Comparison of ENCODE assay signal across 7 cellular contexts in the genomic region with DNA sequence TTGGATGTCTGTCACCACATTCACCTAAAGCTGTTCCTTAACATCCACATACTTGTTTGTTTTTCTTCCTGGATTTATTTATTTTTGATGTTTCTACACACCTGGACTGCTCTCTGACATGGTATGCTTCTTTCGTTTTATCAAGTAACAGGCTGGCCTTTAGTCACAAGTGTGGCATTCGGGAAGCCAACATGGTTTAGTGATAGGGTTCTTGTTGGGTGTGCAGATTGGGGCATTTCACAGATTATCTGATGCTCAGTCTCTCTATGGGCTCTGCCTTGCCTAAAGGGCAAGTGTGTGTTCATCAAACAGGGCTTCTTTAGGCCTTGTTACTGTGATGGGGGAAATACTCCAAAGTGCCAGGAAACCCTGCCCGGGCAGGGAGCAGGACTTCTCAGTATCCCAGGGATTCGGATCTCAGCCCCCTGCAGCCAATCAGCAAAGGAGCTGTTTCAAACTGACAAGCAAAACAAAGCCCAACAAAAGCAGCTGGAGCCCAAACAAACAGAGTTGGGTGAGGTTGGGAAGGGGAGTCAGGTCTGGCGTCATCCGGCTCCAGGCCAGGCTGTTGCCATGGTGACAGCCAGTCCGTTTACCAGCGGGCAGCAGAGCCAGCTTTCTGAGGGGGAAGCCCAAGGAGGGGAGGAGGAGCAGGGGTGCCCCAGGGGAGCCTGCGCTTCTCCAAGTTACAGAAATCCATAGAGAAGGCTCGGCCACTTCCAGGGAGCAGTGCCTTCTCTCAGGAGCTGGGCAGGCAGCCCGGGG.
DNase-seq lines count a peak whose midpoint lies in the region; TF ChIP-seq lines count a peak whose summit lies in the region.

No MANE protein-coding gene starts in this region.

- H3K4me3 ChIP-seq in astrocyte of the spinal cord (ENCODE audit: low read depth, low read length) (no peak overlapping the region), retinal pigment epithelial cell (ENCODE audit: low read length) (no peak overlapping the region)

- TF ChIP-seq CTCF in astrocyte of the spinal cord (IDR thresholded peaks at IDR 0.05; ENCODE audit: low read depth, low read length), result no peak
- no peak for TF ChIP-seq CTCF in retinal pigment epithelial cell (conservative IDR thresholded peaks at IDR 0.05; ENCODE audit: low read depth, low read length)

- H3K4me1 Mint-ChIP-seq in activated T-cell treated with anti-CD3 and anti-CD28 coated beads, Interleukin-2, amount 50 U/mL, for 24 hours (ENCODE audit: low read depth), result peaks cover 10% of the 10 kb centered on the region

- no peaks in the 10 kb centered on the region for H3K9me3 Mint-ChIP-seq in activated T-cell treated with anti-CD3 and anti-CD28 coated beads, Interleukin-2, amount 50 U/mL, for 24 hours

- no peak overlapping the region for H3K27ac Mint-ChIP-seq in activated T-cell treated with anti-CD3 and anti-CD28 coated beads, Interleukin-2, amount 50 U/mL, for 24 hours

- DNase-seq in NCI-H1105 (lab: John Stamatoyannopoulos, UW) (peak; percentile 83), astrocyte of the spinal cord (ENCODE audit: low read depth, low spot score) (peak; percentile 94), hypothalamus (lab: John Stamatoyannopoulos, UW) (peak; percentile 36 to 95 (median 79)), retinal pigment epithelial cell (ENCODE audit: low read depth) (peak; percentile 84), COLO829 (ENCODE audit: low spot score) (no peak), SIG-M5 treated with dmso at 0.1 percent for 504 hours (lab: John Stamatoyannopoulos, UW; ENCODE audit: unreplicated experiment) (no peak)
- DNase-seq in activated T-cell treated with anti-CD3 and anti-CD28 coated beads, Interleukin-2, amount 50 U/mL, for 24 hours, result no peak

- in situ Hi-C loops in astrocyte of the spinal cord (cut with HindIII; ENCODE audit: low sequenced_read_pairs), result no loop called here

- H3K36me3 Mint-ChIP-seq in activated T-cell treated with anti-CD3 and anti-CD28 coated beads, Interleukin-2, amount 50 U/mL, for 24 hours (ENCODE audit: low read depth), result no peaks in the 10 kb centered on the region

- no peaks in the 10 kb centered on the region for H3K27me3 Mint-ChIP-seq in activated T-cell treated with anti-CD3 and anti-CD28 coated beads, Interleukin-2, amount 50 U/mL, for 24 hours

- no peak overlapping the region for H3K4me3 Mint-ChIP-seq in activated T-cell treated with anti-CD3 and anti-CD28 coated beads, Interleukin-2, amount 50 U/mL, for 24 hours

Comparison
In these comparisons a context has a peak if more than half of its experiments do, and no peak if none do; other contexts are left out.
1. DNase-seq: peak in NCI-H1105 (single experiment), astrocyte of the spinal cord (single experiment), hypothalamus (51 of 51) and retinal pigment epithelial cell (single experiment); none in COLO829 (single experiment), SIG-M5 treated with dmso at 0.1 percent for 504 hours (single experiment) and activated T-cell treated with anti-CD3 and anti-CD28 coated beads, Interleukin-2, amount 50 U/mL, for 24 hours (single experiment).